Comparison of ENCODE assay signal across 28 cellular contexts in genomic region chr5:95938766-95939165, GRCh38.
"Had no signal": no experiment of that assay in that cellular context is flagged by ENCODE, and none has a peak within 500 bp of the region (broad histone marks: within the 10 kb centered on the region; RNA-seq: fewer than 3 reads in every experiment).

No MANE protein-coding gene starts in this region.

- H3K27me3 ChIP-seq: breast epithelium, foreskin keratinocyte, heart left ventricle, ovary, thyroid gland, upper lobe of right lung had no signal

- H3K36me3 ChIP-seq: breast epithelium, heart left ventricle, ovary, thyroid gland, WERI-Rb-1 had no signal

- H3K9me3 ChIP-seq: breast epithelium, heart left ventricle, ovary, thyroid gland, upper lobe of right lung had no signal

- H3K4me1 ChIP-seq: breast epithelium, upper lobe of right lung had no signal

- DNase-seq: activated CD4-positive, alpha-beta T cell treated with anti-CD3 and anti-CD28 coated beads for 48 hours; activated CD4-positive, alpha-beta T cell treated with anti-CD3 and anti-CD28 coated beads, Interleukin-2, amount 50 U/mL, for 48 hours; activated CD8-positive, alpha-beta memory T cell treated with anti-CD3 and anti-CD28 coated beads, Interleukin-2, amount 50 U/mL, for 4 hours; activated gamma-delta T cell treated with Interleukin-2 at 50 U/mL for 16 hours; activated naive CD4-positive, alpha-beta T cell treated with anti-CD3 and anti-CD28 coated beads, Interleukin-2, amount 50 U/mL, for 16 hours; activated T-cell treated with anti-CD3 and anti-CD28 coated beads, Interleukin-2, amount 50 U/mL, for 1 hour; amygdala; dermis blood vessel endothelial cell; effector memory CD4-positive, alpha-beta T cell; foreskin keratinocyte; heart left ventricle; immature natural killer cell; kidney; naive thymus-derived CD4-positive, alpha-beta T cell; ovary; stimulated activated CD4-positive, alpha-beta T cell treated with anti-CD3 and anti-CD28 coated beads, Interleukin-12 subunit alpha, Interleukin-12 subunit beta, amount 100 ng/mL, for 4 hours; stimulated activated CD4-positive, alpha-beta T cell treated with anti-CD3 and anti-CD28 coated beads, Interleukin-4, amount 100 ng/mL, for 1 hour; stimulated activated naive CD8-positive, alpha-beta T cell treated with anti-CD3 and anti-CD28 coated beads, Interleukin-15, Interleukin-2, amounts not matched to agents 100 U/mL and 50 U/mL, for 24 hours; T-helper 17 cell; T1000; thyroid gland; upper lobe of right lung; WERI-Rb-1 had no signal

- FAIRE-seq: colon, kidney had no signal

- H3K4me3 ChIP-seq: breast epithelium, heart left ventricle, ovary, skin epidermis, thyroid gland, upper lobe of right lung had no signal

- ATAC-seq: activated CD4-positive, CD25-positive, alpha-beta regulatory T cell treated with anti-CD3 and anti-CD28 coated beads, Interleukin-2, amount 50 U/mL, for 24 hours; foreskin keratinocyte; heart left ventricle; naive thymus-derived CD4-positive, alpha-beta T cell; sciatic nerve; stimulated activated naive CD8-positive, alpha-beta T cell treated with anti-CD3 and anti-CD28 coated beads, Interleukin-15, Interleukin-2, amounts not matched to agents 100 U/mL and 50 U/mL, for 24 hours; T-helper 17 cell; upper lobe of right lung had no signal

- H3K27ac ChIP-seq: breast epithelium, foreskin keratinocyte, heart left ventricle, ovary, skin epidermis, thyroid gland, upper lobe of right lung, WERI-Rb-1 had no signal
